Comparison of ENCODE assay signal across 25 cellular contexts in genomic region chr3:108847187-108847586, GRCh38. TPM values are rescaled to one million over a fixed set of nuclear protein-coding genes. Genes with fewer than 3 reads are reported as not detected.
"Had no signal": no experiment of that assay in that cellular context is flagged by ENCODE, and none has a peak within 500 bp of the region (broad histone marks: within the 10 kb centered on the region; RNA-seq: fewer than 3 reads in every experiment).

No MANE protein-coding gene starts in this region.

- H3K27ac Mint-ChIP-seq: dendritic cell treated with granulocyte-macrophage colony-stimulating factor and Interleukin-4, amounts not matched to agents 40 ng/mL and 50 ng/mL, for 4 days; nephron; stimulated activated naive CD8-positive, alpha-beta T cell treated with anti-CD3 and anti-CD28 coated beads, Interleukin-15, amount 100 ng/mL, for 72 hours had no signal

- H3K4me1 ChIP-seq: body of pancreas, heart right ventricle, prostate gland, tibial artery had no signal

- H3K4me3 ChIP-seq: body of pancreas, cardiac muscle cell, heart right ventricle, ovary, prostate gland, tibial artery had no signal

- H3K27me3 Mint-ChIP-seq: dendritic cell treated with granulocyte-macrophage colony-stimulating factor and Interleukin-4, amounts not matched to agents 40 ng/mL and 50 ng/mL, for 4 days; stimulated activated naive CD8-positive, alpha-beta T cell treated with anti-CD3 and anti-CD28 coated beads, Interleukin-15, amount 100 ng/mL, for 72 hours had no signal

- ATAC-seq: body of pancreas; heart right ventricle; left cardiac atrium; stimulated activated naive CD8-positive, alpha-beta T cell treated with anti-CD3 and anti-CD28 coated beads, Interleukin-15, amount 100 ng/mL, for 72 hours had no signal

- H3K27ac ChIP-seq: body of pancreas, cardiac muscle cell, heart right ventricle, neutrophil, ovary, prostate gland, tibial artery had no signal

- DNase-seq: activated CD4-positive, alpha-beta T cell treated with anti-CD3 and anti-CD28 coated beads for 1 hour; activated CD8-positive, alpha-beta memory T cell treated with anti-CD3 and anti-CD28 coated beads, Interleukin-2, amount 50 U/mL, for 48 hours; activated gamma-delta T cell treated with Interleukin-2 at 50 U/mL for 16 hours; activated T-cell treated with anti-CD3 and anti-CD28 coated beads, Interleukin-2, amount 50 U/mL, for 48 hours; anterior cingulate cortex; body of pancreas; effector CD4-positive, alpha-beta T cell; heart right ventricle; islet precursor cell; left cardiac atrium; midbrain; ovary; stimulated activated CD4-positive, alpha-beta T cell treated with anti-CD3 and anti-CD28 coated beads, Interleukin-2, amount 100 ng/mL, for 48 hours; stimulated activated naive CD8-positive, alpha-beta T cell treated with anti-CD3 and anti-CD28 coated beads, Interleukin-15, amount 100 ng/mL, for 72 hours; SW 1271; T-helper 9 cell; tibial artery had no signal

- H3K36me3 ChIP-seq: cardiac muscle cell, neutrophil, ovary, prostate gland, tibial artery had no signal

- H3K9me3 Mint-ChIP-seq: dendritic cell treated with granulocyte-macrophage colony-stimulating factor and Interleukin-4, amounts not matched to agents 40 ng/mL and 50 ng/mL, for 4 days; nephron; stimulated activated naive CD8-positive, alpha-beta T cell treated with anti-CD3 and anti-CD28 coated beads, Interleukin-15, amount 100 ng/mL, for 72 hours had no signal

- H3K27me3 ChIP-seq: body of pancreas, cardiac muscle cell, heart right ventricle, neutrophil, ovary, tibial artery had no signal

- H3K4me3 Mint-ChIP-seq: dendritic cell treated with granulocyte-macrophage colony-stimulating factor and Interleukin-4, amounts not matched to agents 40 ng/mL and 50 ng/mL, for 4 days; nephron; stimulated activated naive CD8-positive, alpha-beta T cell treated with anti-CD3 and anti-CD28 coated beads, Interleukin-15, amount 100 ng/mL, for 72 hours had no signal

- H3K4me1 Mint-ChIP-seq: nephron had no signal

- H3K9me3 ChIP-seq: body of pancreas, neutrophil, ovary, prostate gland, tibial artery had no signal

RNA-seq across cellular contexts. Expression of gene TRAT1, which starts 24.6 kb away (rescaled TPM):
- total RNA-seq: body of pancreas, cardiac muscle cell, chondrocyte, epithelial cell of proximal tubule, fibroblast of villous mesenchyme, prostate gland had no signal
- polyA plus RNA-seq: cardiac muscle cell had no signal
